ENCODE assay signal across 12 cellular contexts in the genomic region with DNA sequence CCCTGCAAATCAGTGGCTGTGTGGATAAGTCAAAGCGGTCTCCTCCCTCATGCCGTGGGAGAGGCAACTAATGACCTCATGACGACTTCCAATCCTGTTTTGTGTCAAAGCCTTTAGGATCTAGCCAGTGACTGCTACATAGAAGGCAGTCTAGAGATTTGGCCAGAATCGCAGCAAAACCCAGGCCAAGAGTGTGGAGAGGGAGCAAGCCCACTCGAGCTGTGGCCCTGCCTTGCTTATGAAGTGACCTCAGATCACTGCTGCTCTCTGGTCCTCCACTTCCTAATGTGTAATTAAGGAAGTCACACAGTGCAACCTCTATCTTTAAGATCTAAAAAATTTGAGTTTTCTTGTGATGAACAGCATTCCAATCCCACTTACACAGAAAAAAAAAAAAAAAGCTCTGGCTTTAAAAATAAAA.
DNase-seq lines count a peak whose midpoint lies in the region; ATAC-seq and TF ChIP-seq lines count a peak whose summit lies in the region.
"Had no signal": no experiment of that assay in that cellular context is flagged by ENCODE, and none has a peak within 500 bp of the region (broad histone marks: within the 10 kb centered on the region; RNA-seq: fewer than 3 reads in every experiment).

No MANE protein-coding gene starts in this region.

- peaks cover 22 to 23% of the 10 kb centered on the region in 2 experiments for H3K4me1 ChIP-seq in SK-N-SH (ENCODE audit: control insufficient read depth in 1 of 2, insufficient read depth in 2 of 2, low read depth in 1 of 2, low read length in 1 of 2)
- H3K4me1 ChIP-seq in fibroblast of lung (ENCODE audit: control insufficient read depth, extremely low read depth, insufficient read depth, low read length), result peaks cover 10% of the 10 kb centered on the region
- peaks cover 11% of the 10 kb centered on the region for H3K4me1 ChIP-seq in upper lobe of right lung
- H3K4me1 ChIP-seq: parathyroid adenoma had no signal

- H3F3A ChIP-seq in SK-N-SH (replicated peaks; ENCODE audit: insufficient read depth), result peaks cover 11% of the 10 kb centered on the region

- H3K79me2 ChIP-seq in SK-N-SH (ENCODE audit: insufficient read depth), result no peaks in the 10 kb centered on the region
- no peaks in the 10 kb centered on the region for H3K79me2 ChIP-seq in fibroblast of lung (ENCODE audit: control insufficient read depth, insufficient read depth, low read length)
- H3K79me2 ChIP-seq: parathyroid adenoma had no signal

- H3K36me3 Mint-ChIP-seq in naive thymus-derived CD8-positive, alpha-beta T cell, result no peaks in the 10 kb centered on the region

- intact Hi-C loops in upper lobe of right lung (cut with DNase I), result no loop called here

- no peak overlapping the region; the same call in 1 of the 2 replicates for H3K9ac ChIP-seq in SK-N-SH
- no peak overlapping the region for H3K9ac ChIP-seq in fibroblast of lung (ENCODE audit: insufficient read depth, low read length)
- H3K9ac ChIP-seq: parathyroid adenoma had no signal

- H3K9me3 Mint-ChIP-seq in naive thymus-derived CD8-positive, alpha-beta T cell, result no peaks in the 10 kb centered on the region
- no peaks in the 10 kb centered on the region for H3K9me3 Mint-ChIP-seq in stimulated activated naive CD8-positive, alpha-beta T cell treated with anti-CD3 and anti-CD28 coated beads, Interleukin-15, amount 100 ng/mL, for 72 hours

- no peaks in the 10 kb centered on the region for H3K27me3 Mint-ChIP-seq in naive thymus-derived CD8-positive, alpha-beta T cell
- no peaks in the 10 kb centered on the region for H3K27me3 Mint-ChIP-seq in stimulated activated naive CD8-positive, alpha-beta T cell treated with anti-CD3 and anti-CD28 coated beads, Interleukin-15, amount 100 ng/mL, for 72 hours

- no peak for TF ChIP-seq CTCF in SK-N-SH (IDR thresholded peaks at IDR 0.05)
- TF ChIP-seq CTCF in fibroblast of lung (conservative IDR thresholded peaks at IDR 0.05 in 1 of 2, IDR thresholded peaks at IDR 0.05 in 1 of 2; ENCODE audit: low read depth in 1 of 2, low read length in 2 of 2), result no peak
- TF ChIP-seq CTCF in upper lobe of right lung (IDR thresholded peaks at IDR 0.05), result no peak

- H4K20me1 ChIP-seq in SK-N-SH (ENCODE audit: insufficient read depth) (no peaks in the 10 kb centered on the region), fibroblast of lung (ENCODE audit: control insufficient read depth, extremely low read depth, insufficient read depth, low read length) (no peaks in the 10 kb centered on the region)

- peak in 1 of 2 experiments; percentile 63; a peak in 2 of 4 replicates for TF ChIP-seq EP300 in SK-N-SH (IDR thresholded peaks at IDR 0.05; ENCODE audit: borderline replicate concordance in 1 of 2, low read depth in 1 of 2, low read length in 1 of 2)

- H3K4me2 ChIP-seq in SK-N-SH, result peak overlapping the region; percentile 12; the same call in 1 of the 2 replicates
- H3K4me2 ChIP-seq in fibroblast of lung (ENCODE audit: extremely low read depth, insufficient read depth, low read length), result no peak overlapping the region

- H3K9me3 ChIP-seq in SK-N-SH (no peaks in the 10 kb centered on the region), fibroblast of lung (ENCODE audit: control insufficient read depth, insufficient read depth, low read depth, low read length) (no peaks in the 10 kb centered on the region), upper lobe of right lung (no peaks in the 10 kb centered on the region)

- DNase-seq in SK-N-SH (no peak), fibroblast of lung (ENCODE audit: low read depth in 2 of 2) (peak in 1 of 2 donors; percentile 71), upper lobe of right lung (no peak), H7 (no peak), HT-29 (ENCODE audit: low spot score) (no peak)
- no peak for DNase-seq in naive thymus-derived CD8-positive, alpha-beta T cell
- DNase-seq in stimulated activated naive CD8-positive, alpha-beta T cell treated with anti-CD3 and anti-CD28 coated beads, Interleukin-15, amount 100 ng/mL, for 72 hours, result no peak
- DNase-seq: activated CD4-positive, alpha-beta T cell treated with anti-CD3 and anti-CD28 coated beads, Interleukin-2, amount 50 U/mL, for 4 hours; NCI-H1105; SW 1271 had no signal

- H2AFZ ChIP-seq in SK-N-SH (ENCODE audit: low read depth), result no peak overlapping the region
- peak overlapping the region; percentile 58 for H2AFZ ChIP-seq in fibroblast of lung (ENCODE audit: low read length)
- H2AFZ ChIP-seq: parathyroid adenoma had no signal

- H3K27ac Mint-ChIP-seq in naive thymus-derived CD8-positive, alpha-beta T cell, result peak overlapping the region in 6 of 10 donors; percentile 4 to 80 (median 55)
- H3K27ac Mint-ChIP-seq in stimulated activated naive CD8-positive, alpha-beta T cell treated with anti-CD3 and anti-CD28 coated beads, Interleukin-15, amount 100 ng/mL, for 72 hours, result no peak overlapping the region
- H3K27ac Mint-ChIP-seq: activated naive CD4-positive, alpha-beta T cell treated with anti-CD3 and anti-CD28 coated beads, Interleukin-2, amount 50 U/mL, for 72 hours had no signal

- H3K36me3 ChIP-seq in SK-N-SH (replicated peaks in 1 of 2; ENCODE audit: control insufficient read depth in 1 of 2, insufficient read depth in 2 of 2, low read length in 1 of 2) (no peaks in the 10 kb centered on the region), fibroblast of lung (ENCODE audit: control insufficient read depth, insufficient read depth, low read length) (no peaks in the 10 kb centered on the region), upper lobe of right lung (no peaks in the 10 kb centered on the region), H7 (replicated peaks; ENCODE audit: control insufficient read depth, insufficient read depth, low read length) (no peaks in the 10 kb centered on the region)

- ATAC-seq in naive thymus-derived CD8-positive, alpha-beta T cell, result no peak
- peak; percentile 43 for ATAC-seq in upper lobe of right lung
- no peak for ATAC-seq in stimulated activated naive CD8-positive, alpha-beta T cell treated with anti-CD3 and anti-CD28 coated beads, Interleukin-15, amount 100 ng/mL, for 72 hours
- ATAC-seq: activated naive CD4-positive, alpha-beta T cell treated with anti-CD3 and anti-CD28 coated beads, Interleukin-2, amount 50 U/mL, for 72 hours had no signal

- POLR2A ChIA-PET in SK-N-SH (lab: Yijun Ruan, JAX), result no interaction called here
- POLR2A ChIA-PET in naive thymus-derived CD8-positive, alpha-beta T cell (lab: Charles Lee), result no interaction called here

- H3K27me3 ChIP-seq in SK-N-SH (ENCODE audit: insufficient read depth) (no peaks in the 10 kb centered on the region), fibroblast of lung (ENCODE audit: control insufficient read depth, insufficient read depth, low read length) (no peaks in the 10 kb centered on the region), upper lobe of right lung (no peaks in the 10 kb centered on the region), H7 (ENCODE audit: control insufficient read depth, insufficient read depth, low read length) (no peaks in the 10 kb centered on the region)

- peaks cover 14 to 32% (median 23%) of the 10 kb centered on the region in 4 donors for H3K4me1 Mint-ChIP-seq in naive thymus-derived CD8-positive, alpha-beta T cell
- H3K4me1 Mint-ChIP-seq in stimulated activated naive CD8-positive, alpha-beta T cell treated with anti-CD3 and anti-CD28 coated beads, Interleukin-15, amount 100 ng/mL, for 72 hours, result peaks cover 13% of the 10 kb centered on the region

- no peak overlapping the region for H3K4me3 ChIP-seq in SK-N-SH (ENCODE audit: low read depth in 2 of 2, low read length in 1 of 2)
- H3K4me3 ChIP-seq in fibroblast of lung (replicated peaks in 1 of 4; ENCODE audit: control extremely low read depth in 1 of 4, insufficient read depth in 1 of 4, low read depth in 3 of 4, low read length in 4 of 4), result no peak overlapping the region
- H3K4me3 ChIP-seq in upper lobe of right lung, result no peak overlapping the region
- no peak overlapping the region for H3K4me3 ChIP-seq in H7 (ENCODE audit: insufficient read depth, low read depth, low read length)

- peak overlapping the region; percentile 77 to 92 for H3K27ac ChIP-seq in SK-N-SH (ENCODE audit: low read depth in 2 of 2, low read length in 1 of 2)
- H3K27ac ChIP-seq in fibroblast of lung (ENCODE audit: insufficient read depth, low read length), result no peak overlapping the region
- no peak overlapping the region for H3K27ac ChIP-seq in upper lobe of right lung
- H3K27ac ChIP-seq: parathyroid adenoma had no signal

- CTCF ChIA-PET in SK-N-SH (lab: Yijun Ruan, JAX), result interaction anchor here (0.6 kb wide), 1 partner anchor 90 kb away, joined by 3 read pairs; no protein-coding TSS in a partner anchor

- no peaks in the 10 kb centered on the region for H3K9me2 ChIP-seq in SK-N-SH

- H3K4me3 Mint-ChIP-seq in naive thymus-derived CD8-positive, alpha-beta T cell, result no peak overlapping the region
- H3K4me3 Mint-ChIP-seq in stimulated activated naive CD8-positive, alpha-beta T cell treated with anti-CD3 and anti-CD28 coated beads, Interleukin-15, amount 100 ng/mL, for 72 hours, result no peak overlapping the region

- 42% methylated on average over 5 of the region's 5 CpGs for WGBS in SK-N-SH (ENCODE audit: low lambda C conversion rate)

- no peak for TF ChIP-seq RAD21 in SK-N-SH (IDR thresholded peaks at IDR 0.05; ENCODE audit: low read length)

TF ChIP-seq in SK-N-SH, 30 proteins besides CTCF, POLR2A, EP300 and RAD21 (continues in another document):
- TF ChIP-seq, protein P1, sequence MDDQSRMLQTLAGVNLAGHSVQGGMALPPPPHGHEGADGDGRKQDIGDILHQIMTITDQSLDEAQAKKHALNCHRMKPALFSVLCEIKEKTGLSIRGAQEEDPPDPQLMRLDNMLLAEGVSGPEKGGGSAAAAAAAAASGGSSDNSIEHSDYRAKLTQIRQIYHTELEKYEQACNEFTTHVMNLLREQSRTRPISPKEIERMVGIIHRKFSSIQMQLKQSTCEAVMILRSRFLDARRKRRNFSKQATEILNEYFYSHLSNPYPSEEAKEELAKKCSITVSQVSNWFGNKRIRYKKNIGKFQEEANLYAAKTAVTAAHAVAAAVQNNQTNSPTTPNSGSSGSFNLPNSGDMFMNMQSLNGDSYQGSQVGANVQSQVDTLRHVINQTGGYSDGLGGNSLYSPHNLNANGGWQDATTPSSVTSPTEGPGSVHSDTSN (IDR thresholded peaks at IDR 0.05), result peak; percentile 66
- TF ChIP-seq MAX (IDR thresholded peaks at IDR 0.05; ENCODE audit: low read depth), result 0 out of 2 replicates have a peak, but pooled peaks have one; percentile 32
- no peak for TF ChIP-seq TAF1 (IDR thresholded peaks at IDR 0.05; ENCODE audit: borderline replicate concordance, low read depth, low read length)
- peak; percentile 70 for TF ChIP-seq TCF12 (IDR thresholded peaks at IDR 0.05)
- TF ChIP-seq FOXJ3 (CRISPR knock-in tag; IDR thresholded peaks at IDR 0.05), result no peak

Comparison
In these comparisons a context has a peak if more than half of its experiments do, and no peak if none do; other contexts are left out.
1. H3K27ac ChIP-seq: peak in SK-N-SH (2 of 2); none in fibroblast of lung (single experiment) and upper lobe of right lung (single experiment).
2. H3K27ac Mint-ChIP-seq: peak in naive thymus-derived CD8-positive, alpha-beta T cell (6 of 10); none in stimulated activated naive CD8-positive, alpha-beta T cell treated with anti-CD3 and anti-CD28 coated beads, Interleukin-15, amount 100 ng/mL, for 72 hours (0 of 2).